Comparison of ENCODE assay signal across 18 cellular contexts in genomic region chrX:136115909-136116297, GRCh38.
"Had no signal": no experiment of that assay in that cellular context is flagged by ENCODE, and none has a peak within 500 bp of the region (broad histone marks: within the 10 kb centered on the region; RNA-seq: fewer than 3 reads in every experiment).

No MANE protein-coding gene starts in this region.

- H3K27me3 ChIP-seq: brain microvascular endothelial cell had no signal

- H3K36me3 Mint-ChIP-seq: activated naive CD8-positive, alpha-beta T cell; natural killer cell; T-cell had no signal

- H3K27me3 Mint-ChIP-seq: activated naive CD8-positive, alpha-beta T cell had no signal

- DNase-seq: activated CD4-positive, alpha-beta T cell treated with anti-CD3 and anti-CD28 coated beads, Interleukin-2, amount 50 U/mL, for 4 hours; activated effector memory CD4-positive, alpha-beta T cell treated with Interleukin-2 at 50 U/mL for 16 hours; activated T-cell treated with anti-CD3 and anti-CD28 coated beads, Interleukin-2, amount 50 U/mL, for 4 hours; amygdala; brain microvascular endothelial cell; endodermal cell; islet precursor cell; natural killer cell; right cardiac atrium; stimulated activated CD4-positive, alpha-beta T cell treated with anti-CD3 and anti-CD28 coated beads, Interleukin-4, amount 100 ng/mL, for 4 hours; stimulated activated CD8-positive, alpha-beta memory T cell treated with anti-CD3 and anti-CD28 coated beads, Interleukin-4, amount 100 ng/mL, for 48 hours; stimulated activated naive CD4-positive, alpha-beta T cell treated with Interleukin-2 at 50 U/mL for 16 hours; T-cell; T-helper 9 cell had no signal

- H3K4me3 Mint-ChIP-seq: activated naive CD8-positive, alpha-beta T cell; activated T-cell treated with anti-CD3 and anti-CD28 coated beads, Interleukin-2, amount 50 U/mL, for 4 hours; endodermal cell; natural killer cell; T-cell had no signal

- H3K4me3 ChIP-seq: SK-N-MC, smooth muscle cell had no signal

- H3K9me3 Mint-ChIP-seq: activated T-cell treated with anti-CD3 and anti-CD28 coated beads, Interleukin-2, amount 50 U/mL, for 4 hours; natural killer cell; T-cell had no signal

- H3K27ac ChIP-seq: brain microvascular endothelial cell, SK-N-MC had no signal

- H3K4me1 Mint-ChIP-seq: endodermal cell, natural killer cell had no signal

- ATAC-seq: activated CD4-positive, CD25-positive, alpha-beta regulatory T cell treated with anti-CD3 and anti-CD28 coated beads, Interleukin-2, amount 50 U/mL, for 24 hours; activated T-cell treated with anti-CD3 and anti-CD28 coated beads, Interleukin-2, amount 50 U/mL, for 4 hours; natural killer cell; right cardiac atrium; T-cell had no signal

- H3K36me3 ChIP-seq: brain microvascular endothelial cell had no signal

- H3K27ac Mint-ChIP-seq: activated naive CD8-positive, alpha-beta T cell; endodermal cell; natural killer cell; T-cell had no signal
